Comparison of ENCODE assay signal across 8 cellular contexts in genomic region chr20:3820901-3821727, GRCh38. TPM values are rescaled to one million over a fixed set of nuclear protein-coding genes. Genes with fewer than 3 reads are reported as not detected.
A peak's percentile ranks its signal among the peaks of the same experiment; 100 is the strongest.
DNase-seq lines count a peak whose midpoint lies in the region; ATAC-seq, FAIRE-seq and TF ChIP-seq lines count a peak whose summit lies in the region.

No MANE protein-coding gene starts in this region.

- H3K36me3 ChIP-seq in GM23248 (ENCODE audit: low read depth) (peaks cover 9% of the 10 kb centered on the region), RWPE2 (ENCODE audit: low read depth) (peaks cover 12% of the 10 kb centered on the region), small intestine (ENCODE audit: control insufficient read depth in 2 of 2, insufficient read depth in 2 of 2, low read length in 2 of 2) (peaks cover 6 to 16% of the 10 kb centered on the region in 2 donors)

- H2AFZ ChIP-seq in GM23248, result peak overlapping the region; percentile 82

- H3K4me3 ChIP-seq in GM23248 (peak overlapping the region; percentile 87), RWPE2 (ENCODE audit: severe bottlenecking) (peak overlapping the region; percentile 76), foreskin fibroblast (ENCODE audit: low read depth in 1 of 2, low read length in 2 of 2) (peak overlapping the region; percentile 69 to 88), small intestine (ENCODE audit: low read depth in 1 of 2, low read length in 2 of 2) (peak overlapping the region; percentile 66 to 70)

- TF ChIP-seq CTCF in RWPE2 (IDR thresholded peaks at IDR 0.05; ENCODE audit: poor library complexity, severe bottlenecking) (no peak), foreskin fibroblast (IDR thresholded peaks at IDR 0.05; ENCODE audit: low read depth, low read length) (no peak)

- 31 to 35% methylated on average over 20 of the region's 20 CpGs for WGBS in GM23248 (ENCODE audit: low coverage in 1 of 2, low lambda C conversion rate in 2 of 2, missing lambda C conversion rate in 2 of 2), 2 experiments
- WGBS in small intestine, 3 donors, result 26 to 41% (median 35%) methylated on average over 20 of the region's 20 CpGs

- H3K4me2 ChIP-seq in GM23248 (ENCODE audit: unreplicated experiment), result peak overlapping the region; percentile 88

- no peak for FAIRE-seq in small intestine (lab: Jason Lieb, UNC)

- H3K79me2 ChIP-seq in GM23248 (ENCODE audit: insufficient read depth), result peaks cover 24% of the 10 kb centered on the region

- H3K4me1 ChIP-seq in GM23248 (ENCODE audit: insufficient read depth) (peaks cover 15% of the 10 kb centered on the region), RWPE2 (ENCODE audit: insufficient read depth, poor library complexity, severe bottlenecking) (peaks cover 8% of the 10 kb centered on the region), small intestine (ENCODE audit: control insufficient read depth in 2 of 2, insufficient read depth in 1 of 2, low read depth in 1 of 2, low read length in 1 of 2) (peaks cover 0 to 4% of the 10 kb centered on the region in 2 donors)

- H3K9me3 ChIP-seq in GM23248 (ENCODE audit: low read depth) (no peaks in the 10 kb centered on the region), RWPE2 (ENCODE audit: severe bottlenecking) (no peaks in the 10 kb centered on the region), small intestine (ENCODE audit: control insufficient read depth, low read depth) (no peaks in the 10 kb centered on the region)

- H4K20me1 ChIP-seq in GM23248 (ENCODE audit: insufficient read depth), result no peaks in the 10 kb centered on the region

- in situ Hi-C loops in GM23248 (cut with MboI), result no loop called here

- H3K27me3 ChIP-seq in GM23248 (replicated peaks; ENCODE audit: insufficient read depth), result no peaks in the 10 kb centered on the region
- H3K27me3 ChIP-seq in RWPE2 (ENCODE audit: insufficient read depth, poor library complexity, severe bottlenecking), result no peaks in the 10 kb centered on the region
- no peaks in the 10 kb centered on the region for H3K27me3 ChIP-seq in small intestine (ENCODE audit: control insufficient read depth in 2 of 2, insufficient read depth in 2 of 2, low read length in 2 of 2)

- DNase-seq in GM23248 (no peak), RWPE2 (ENCODE audit: low spot score) (no peak), foreskin fibroblast (no peak), small intestine (no peak), NCI-H146 treated with DMSO at 0.1 percent for 48 hours (lab: John Stamatoyannopoulos, UW; ENCODE audit: unreplicated experiment) (no peak)
- no peak for DNase-seq in stimulated activated CD4-positive, alpha-beta T cell treated with anti-CD3 and anti-CD28 coated beads, Interleukin-4, amount 100 ng/mL, for 24 hours
- no peak for DNase-seq in stimulated activated CD4-positive, alpha-beta T cell treated with anti-CD3 and anti-CD28 coated beads, Interleukin-4, amount 100 ng/mL, for 4 hours

- H3F3A ChIP-seq in GM23248 (ENCODE audit: insufficient read depth), result peaks cover 4% of the 10 kb centered on the region; the same call in 1 of the 2 replicates

- H3K9me2 ChIP-seq in GM23248 (ENCODE audit: insufficient read depth), result no peaks in the 10 kb centered on the region

- H3K27ac ChIP-seq in GM23248 (peak overlapping the region; percentile 97), RWPE2 (ENCODE audit: poor library complexity, severe bottlenecking) (peak overlapping the region; percentile 72), small intestine (ENCODE audit: low read depth in 1 of 2, low read length in 1 of 2) (peak overlapping the region; percentile 98 to 100)

- peak overlapping the region; percentile 96 for H3K9ac ChIP-seq in GM23248

- ATAC-seq in RWPE2 (ENCODE audit: low read depth) (no peak), GM18517 (IDR thresholded peaks at IDR 0.05; ENCODE audit: unreplicated experiment) (no peak)

RNA-seq across cellular contexts. Expression of gene AP5S1, which starts 0.8 kb away (rescaled TPM):
- total RNA-seq in GM23248 (2014; rRNA removed; shearing (Covaris generic)), result 24.8 and 25.0 TPM in 2 replicates
- 20.5 and 22.6 TPM in 2 replicates for polyA plus RNA-seq in GM23248 (2016; fragmentation: Nextera tagmentation; extraction: Ambion mirVana)
- 10 to 100 TPM; 11.6 to 14.7 (median 12.4) TPM for polyA plus RNA-seq in small intestine

RNA-seq across cellular contexts. Expression of gene CDC25B, which starts 25.0 kb away (rescaled TPM):
- 20.1 and 22.9 TPM in 2 replicates for total RNA-seq in GM23248 (2014; rRNA removed; shearing (Covaris generic))
- polyA plus RNA-seq in GM23248 (2016; fragmentation: Nextera tagmentation; extraction: Ambion mirVana) (16.3 and 18.2 TPM in 2 replicates), small intestine (10 to 100 TPM; 15.7 to 53.8 (median 15.9) TPM)

RNA-seq across cellular contexts. Expression of gene MAVS, which starts 25.5 kb away (rescaled TPM):
- total RNA-seq in GM23248 (2014; rRNA removed; shearing (Covaris generic)), result 22.0 and 27.4 TPM in 2 replicates
- 12.0 and 12.5 TPM in 2 replicates for polyA plus RNA-seq in GM23248 (2016; fragmentation: Nextera tagmentation; extraction: Ambion mirVana)
- polyA plus RNA-seq in small intestine, result 10 to 100 TPM in 2 of 3 donors, 1 to 10 TPM in 1; 6.2 to 32.7 (median 11.6) TPM

RNA-seq across cellular contexts. Expression of gene CENPB, which starts 34.6 kb away (rescaled TPM):
- 134 and 153 TPM in 2 replicates for total RNA-seq in GM23248 (2014; rRNA removed; shearing (Covaris generic))
- polyA plus RNA-seq in GM23248 (2016; fragmentation: Nextera tagmentation; extraction: Ambion mirVana), result 4.5 and 4.6 TPM in 2 replicates
- polyA plus RNA-seq in small intestine, result 10 to 100 TPM; 60.4 to 73.2 (median 60.5) TPM

RNA-seq across cellular contexts. Expression of gene SPEF1, which starts 39.9 kb away (rescaled TPM):
- total RNA-seq in GM23248 (2014; rRNA removed; shearing (Covaris generic)), result not detected in 2 replicates
- 0.11 TPM in 1 of 2 replicates, not detected in the other for polyA plus RNA-seq in GM23248 (2016; fragmentation: Nextera tagmentation; extraction: Ambion mirVana)
- under 1 TPM in 1 of 3 donors, not detected in 2; 0.06 TPM for polyA plus RNA-seq in small intestine
